26 cellular contexts compared by ENCODE assay signal in genomic region chr18:25125670-25126069, GRCh38.
"Had no signal": no experiment of that assay in that cellular context is flagged by ENCODE, and none has a peak within 500 bp of the region (broad histone marks: within the 10 kb centered on the region; RNA-seq: fewer than 3 reads in every experiment).

No MANE protein-coding gene starts in this region.

- H3K4me1 Mint-ChIP-seq: neural crest cell had no signal

- H3K36me3 ChIP-seq: esophagus muscularis mucosa, gastroesophageal sphincter, heart left ventricle, left lung, right lobe of liver, stomach, thyroid gland had no signal

- H3K9me3 ChIP-seq: esophagus muscularis mucosa, gastroesophageal sphincter, left lung, mucosa of descending colon, right lobe of liver, stomach, thyroid gland had no signal

- H3K4me3 ChIP-seq: coronary artery, esophagus muscularis mucosa, gastroesophageal sphincter, heart left ventricle, hepatocyte, left lung, mucosa of descending colon, right lobe of liver, stomach, thyroid gland had no signal

- H3K27ac ChIP-seq: coronary artery, esophagus muscularis mucosa, foreskin keratinocyte, gastroesophageal sphincter, heart left ventricle, hepatocyte, left lung, parathyroid adenoma, right lobe of liver, stomach, thyroid gland had no signal

- H3K4me3 Mint-ChIP-seq: mesothelial cell of epicardium; naive B cell; natural killer cell treated with Interleukin-12 subunit alpha and Interleukin-12 subunit beta and Interleukin-15 and Interleukin-18, amount 100 ng/mL, for 72 hours; neural crest cell; stimulated activated naive B cell treated with anti-CD40 and anti-IgM and Interleukin-4, amounts not matched to agents 10 μg/mL and 1 μg/mL and 100 μg/mL, for 72 hours; type B pancreatic cell had no signal

- H3K27me3 ChIP-seq: esophagus muscularis mucosa, foreskin keratinocyte, gastroesophageal sphincter, heart left ventricle, hepatocyte, left lung, right lobe of liver, stomach, thyroid gland had no signal

- H3K27ac Mint-ChIP-seq: mesothelial cell of epicardium; naive B cell; natural killer cell treated with Interleukin-12 subunit alpha and Interleukin-12 subunit beta and Interleukin-15 and Interleukin-18, amount 100 ng/mL, for 72 hours; progenitor cell of endocrine pancreas; stimulated activated naive B cell treated with anti-CD40 and anti-IgM and Interleukin-4, amounts not matched to agents 10 μg/mL and 1 μg/mL and 100 μg/mL, for 72 hours; type B pancreatic cell had no signal

- H3K27me3 Mint-ChIP-seq: naive B cell, type B pancreatic cell had no signal

- H3K9me3 Mint-ChIP-seq: natural killer cell treated with Interleukin-12 subunit alpha and Interleukin-12 subunit beta and Interleukin-15 and Interleukin-18, amount 100 ng/mL, for 72 hours had no signal

- H3K4me1 ChIP-seq: esophagus muscularis mucosa, left lung, parathyroid adenoma, stomach, thyroid gland had no signal

- H3K36me3 Mint-ChIP-seq: naive B cell; natural killer cell treated with Interleukin-12 subunit alpha and Interleukin-12 subunit beta and Interleukin-15 and Interleukin-18, amount 100 ng/mL, for 72 hours; stimulated activated naive B cell treated with anti-CD40 and anti-IgM and Interleukin-4, amounts not matched to agents 10 μg/mL and 1 μg/mL and 100 μg/mL, for 72 hours had no signal

- DNase-seq: dermis blood vessel endothelial cell; effector memory CD4-positive, alpha-beta T cell; foreskin keratinocyte; heart left ventricle; kidney; left lung; mesenchymal stem cell; mucosa of descending colon; naive B cell; right lobe of liver; small intestine; stimulated activated CD4-positive, alpha-beta T cell treated with anti-CD3 and anti-CD28 coated beads, Interleukin-15, amount 100 ng/mL, for 24 hours; stimulated activated CD4-positive, alpha-beta T cell treated with anti-CD3 and anti-CD28 coated beads, Interleukin-2, amount 100 ng/mL, for 48 hours; stimulated activated naive B cell treated with anti-CD40 and anti-IgM and Interleukin-4, amounts not matched to agents 10 μg/mL and 1 μg/mL and 100 μg/mL, for 72 hours; stomach; thyroid gland had no signal
